ENCODE assay signal across 16 cellular contexts in genomic region chr13:96403241-96403640, GRCh38.
DNase-seq lines count a peak whose midpoint lies in the region; ATAC-seq and TF ChIP-seq lines count a peak whose summit lies in the region.
"Had no signal": no experiment of that assay in that cellular context is flagged by ENCODE, and none has a peak within 500 bp of the region (broad histone marks: within the 10 kb centered on the region; RNA-seq: fewer than 3 reads in every experiment).

No MANE protein-coding gene starts in this region.

- H2AFZ ChIP-seq in MM.1S (ENCODE audit: low read length): no peak overlapping the region
- no peak overlapping the region for H2AFZ ChIP-seq in osteoblast (ENCODE audit: low read length)

- H3K9me2 ChIP-seq in MM.1S (replicated peaks; ENCODE audit: insufficient read depth, low read length): no peaks in the 10 kb centered on the region

- H3K9ac ChIP-seq in MM.1S (ENCODE audit: low read length): no peak overlapping the region

- no peaks in the 10 kb centered on the region for H3K27me3 ChIP-seq in MM.1S (replicated peaks; ENCODE audit: insufficient read depth, low read length)
- H3K27me3 ChIP-seq in osteoblast (ENCODE audit: insufficient read depth, low read length): no peaks in the 10 kb centered on the region

- no peaks in the 10 kb centered on the region for H3F3A ChIP-seq in MM.1S (ENCODE audit: insufficient read depth, low read length)

- H3K9me3 ChIP-seq in MM.1S (replicated peaks; ENCODE audit: insufficient read depth, low read length): no peaks in the 10 kb centered on the region
- H3K9me3 ChIP-seq in osteoblast (ENCODE audit: low read depth, low read length): no peaks in the 10 kb centered on the region
- H3K9me3 ChIP-seq: Caco-2, HAP-1 had no signal

- H4K20me1 ChIP-seq in MM.1S (ENCODE audit: insufficient read depth, low read length): no peaks in the 10 kb centered on the region
- no peaks in the 10 kb centered on the region for H4K20me1 ChIP-seq in osteoblast (ENCODE audit: insufficient read depth, low read length)

- ATAC-seq in GM18873 (IDR thresholded peaks at IDR 0.05; ENCODE audit: low FRiP score, unreplicated experiment): no peak

- H3K4me3 ChIP-seq in MM.1S (ENCODE audit: low read length): no peak overlapping the region
- no peak overlapping the region for H3K4me3 ChIP-seq in osteoblast (ENCODE audit: insufficient read depth, low read length)
- H3K4me3 ChIP-seq: HAP-1 had no signal

- H3K4me1 ChIP-seq in MM.1S (ENCODE audit: low read length) (no peaks in the 10 kb centered on the region), osteoblast (ENCODE audit: insufficient read depth, low read length) (no peaks in the 10 kb centered on the region)
- H3K4me1 ChIP-seq: Caco-2 had no signal

- no peak for TF ChIP-seq CTCF in MM.1S (IDR thresholded peaks at IDR 0.05; ENCODE audit: low read length)
- TF ChIP-seq CTCF in osteoblast (IDR thresholded peaks at IDR 0.05; ENCODE audit: extremely low read depth, low read depth, low read length): no peak

- DNase-seq in NCI-H82 (lab: John Stamatoyannopoulos, UW) (peak; percentile 55), NCI-H82 treated with DMSO at 0.1 percent for 48 hours (lab: John Stamatoyannopoulos, UW; ENCODE audit: unreplicated experiment) (no peak), MM.1S (peak; percentile 53), NCI-H524 (lab: John Stamatoyannopoulos, UW) (peak; percentile 47 to 70), osteoblast (ENCODE audit: insufficient read length, low spot score, missing footprints) (peak; percentile 6), NCI-H2029 (lab: John Stamatoyannopoulos, UW) (no peak), COLO668 (lab: John Stamatoyannopoulos, UW; ENCODE audit: unreplicated experiment) (no peak)
- DNase-seq: C1 segment of cervical spinal cord; Caco-2; CD4-positive, alpha-beta memory T cell; DMS153; DND-41; GOT3; HFFc6 had no signal

- peak overlapping the region; percentile 12; the same call in 1 of the 2 replicates for H3K27ac ChIP-seq in MM.1S (ENCODE audit: low read length)
- no peak overlapping the region for H3K27ac ChIP-seq in osteoblast (ENCODE audit: low read depth, low read length)

- H3K79me2 ChIP-seq in MM.1S (ENCODE audit: low read length) (no peaks in the 10 kb centered on the region), osteoblast (ENCODE audit: insufficient read depth, low read length) (no peaks in the 10 kb centered on the region)

- H3K4me2 ChIP-seq in MM.1S (ENCODE audit: low read depth, low read length) (no peak overlapping the region), osteoblast (ENCODE audit: insufficient read depth, low read length) (no peak overlapping the region)

- no peaks in the 10 kb centered on the region for H3K36me3 ChIP-seq in MM.1S (replicated peaks; ENCODE audit: insufficient read depth, low read length)
- no peaks in the 10 kb centered on the region for H3K36me3 ChIP-seq in osteoblast (ENCODE audit: insufficient read depth, low read length)
- H3K36me3 ChIP-seq: HAP-1 had no signal

Comparison
In these comparisons a context has a peak if more than half of its experiments do, and no peak if none do; other contexts are left out.
1. DNase-seq: peak in NCI-H82 (single experiment), MM.1S (single experiment), NCI-H524 (2 of 2) and osteoblast (single experiment); none in NCI-H82 treated with DMSO at 0.1 percent for 48 hours (single experiment), NCI-H2029 (single experiment) and COLO668 (single experiment).